In the genomic region with DNA sequence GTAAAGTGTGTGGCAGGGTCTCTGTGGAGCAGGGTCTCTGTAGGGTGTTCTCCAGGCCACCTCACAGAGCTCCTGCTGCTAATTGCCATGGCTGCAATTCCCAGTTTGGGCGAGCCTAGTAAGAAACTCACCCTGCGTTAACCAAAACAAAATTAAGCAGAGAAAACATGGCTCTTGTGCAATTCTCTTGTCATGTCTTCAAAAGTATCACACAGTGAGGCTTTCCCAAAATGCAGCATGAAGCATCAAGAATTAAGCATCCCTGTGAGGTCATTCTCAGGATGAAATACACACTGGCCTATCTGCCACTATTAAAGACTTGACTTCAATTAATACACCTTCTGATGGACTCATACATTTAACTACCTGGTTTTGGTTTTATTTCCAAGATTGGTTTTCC, we compare ENCODE assay signal across 17 cellular contexts.
DNase-seq lines count a peak whose midpoint lies in the region; ATAC-seq, FAIRE-seq and TF ChIP-seq lines count a peak whose summit lies in the region.
"Had no signal": no experiment of that assay in that cellular context is flagged by ENCODE, and none has a peak within 500 bp of the region (broad histone marks: within the 10 kb centered on the region; RNA-seq: fewer than 3 reads in every experiment).

No MANE protein-coding gene starts in this region.

- H3K9me1 ChIP-seq in K562 (ENCODE audit: control insufficient read depth, insufficient read depth, low read length), result no peaks in the 10 kb centered on the region

- no peak for ATAC-seq in K562
- peak; percentile 67 for ATAC-seq in gastroesophageal sphincter
- ATAC-seq in gastrocnemius medialis, result peak in 1 of 2 donors; percentile 26
- no peak for ATAC-seq in GM19351 (IDR thresholded peaks at IDR 0.05; ENCODE audit: unreplicated experiment)
- no peak for ATAC-seq in HG03097 (IDR thresholded peaks at IDR 0.05; ENCODE audit: low FRiP score, unreplicated experiment)

- intact Hi-C loops in K562 (cut with micrococcal nuclease) (no loop called here), gastrocnemius medialis (cut with DNase I; ENCODE audit: low total_unique reads) (no loop called here), MCF 10A (cut with micrococcal nuclease) (no loop called here)

- TF ChIP-seq EP300 in K562 (IDR thresholded peaks at IDR 0.05; ENCODE audit: low read length) (no peak), gastroesophageal sphincter (IDR thresholded peaks at IDR 0.05) (no peak)

- TF ChIP-seq CTCF in K562 (IDR thresholded peaks at IDR 0.05 in 2 of 3, conservative IDR thresholded peaks at IDR 0.05 in 1 of 3; ENCODE audit: insufficient read depth in 2 of 3, low read depth in 1 of 3, low read length in 3 of 3) (no peak), gastroesophageal sphincter (IDR thresholded peaks at IDR 0.05) (no peak), gastrocnemius medialis (IDR thresholded peaks at IDR 0.05 in 4 of 5, conservative IDR thresholded peaks at IDR 0.05 in 1 of 5) (no peak), MCF 10A (IDR thresholded peaks at IDR 0.05; ENCODE audit: unreplicated experiment) (no peak)

- H3K4me1 Mint-ChIP-seq in MCF 10A (ENCODE audit: insufficient read depth, unreplicated experiment), result no peaks in the 10 kb centered on the region
- H3K4me1 Mint-ChIP-seq: CD4-positive, alpha-beta memory T cell had no signal

- no peaks in the 10 kb centered on the region for H3K27me3 Mint-ChIP-seq in MCF 10A (ENCODE audit: insufficient read depth, unreplicated experiment)

- H3K4me2 ChIP-seq in GM23248 (ENCODE audit: unreplicated experiment) (no peak overlapping the region), K562 (ENCODE audit: insufficient read depth, low read length) (no peak overlapping the region)
- H3K4me2 ChIP-seq: BLaER1 had no signal

- no peak for TF ChIP-seq RAD21 in K562 (CRISPR knock-in tag; conservative IDR thresholded peaks at IDR 0.05 in 1 of 2, IDR thresholded peaks at IDR 0.05 in 1 of 2)

- TF ChIP-seq POLR2A in K562 (conservative IDR thresholded peaks at IDR 0.05) (no peak), gastroesophageal sphincter (IDR thresholded peaks at IDR 0.05) (no peak), gastrocnemius medialis (IDR thresholded peaks at IDR 0.05) (no peak)

- no peaks in the 10 kb centered on the region for H3K9me3 Mint-ChIP-seq in MCF 10A (ENCODE audit: unreplicated experiment)
- H3K9me3 Mint-ChIP-seq: CD4-positive, alpha-beta memory T cell; H9 had no signal

- H3K4me1 ChIP-seq in GM23248 (ENCODE audit: insufficient read depth) (peaks cover 40% of the 10 kb centered on the region), K562 (replicated peaks in 1 of 2; ENCODE audit: control insufficient read depth in 2 of 2, insufficient read depth in 2 of 2, low read length in 2 of 2) (peaks cover 3 to 4% of the 10 kb centered on the region in 2 experiments; a peak in 3 of 5 replicates), gastroesophageal sphincter (peaks cover 4 to 80% (median 6%) of the 10 kb centered on the region in 3 donors), gastrocnemius medialis (peaks cover 62 to 78% of the 10 kb centered on the region in 2 donors)

- no peak overlapping the region for H3K4me3 Mint-ChIP-seq in MCF 10A (ENCODE audit: unreplicated experiment)
- H3K4me3 Mint-ChIP-seq: CD14-positive monocyte; CD4-positive, alpha-beta memory T cell; H9 had no signal

- no peaks in the 10 kb centered on the region for H3K36me3 ChIP-seq in GM23248 (ENCODE audit: low read depth)
- no peaks in the 10 kb centered on the region for H3K36me3 ChIP-seq in K562 (ENCODE audit: control insufficient read depth, insufficient read depth, low read length)
- no peaks in the 10 kb centered on the region for H3K36me3 ChIP-seq in gastroesophageal sphincter
- no peaks in the 10 kb centered on the region for H3K36me3 ChIP-seq in gastrocnemius medialis
- H3K36me3 ChIP-seq: BLaER1 had no signal

- CTCF ChIA-PET in K562 (lab: Yijun Ruan, JAX; ENCODE audit: low intra/inter-chr PET ratio) (interaction anchor here (0.7 kb wide), 1 partner anchor 224 kb away, joined by 3 read pairs; no protein-coding TSS in a partner anchor), MCF 10A (lab: Yijun Ruan, JAX) (no interaction called here)

- no peak overlapping the region for H2AFZ ChIP-seq in GM23248
- H2AFZ ChIP-seq in K562 (ENCODE audit: low read depth, low read length), result no peak overlapping the region

- H3K27ac Mint-ChIP-seq in MCF 10A (ENCODE audit: low read depth, unreplicated experiment), result no peak overlapping the region
- H3K27ac Mint-ChIP-seq: CD4-positive, alpha-beta memory T cell had no signal

- H3K4me3 ChIP-seq in GM23248 (no peak overlapping the region), K562 (no peak overlapping the region), gastroesophageal sphincter (no peak overlapping the region), gastrocnemius medialis (no peak overlapping the region)
- H3K4me3 ChIP-seq: BLaER1 had no signal

- H4K20me1 ChIP-seq in GM23248 (ENCODE audit: insufficient read depth), result no peaks in the 10 kb centered on the region
- H4K20me1 ChIP-seq in K562 (replicated peaks; ENCODE audit: control insufficient read depth, insufficient read depth, low read length), result no peaks in the 10 kb centered on the region
- H4K20me1 ChIP-seq: BLaER1 had no signal

- no peaks in the 10 kb centered on the region for H3K9me2 ChIP-seq in GM23248 (ENCODE audit: insufficient read depth)

- BruUV-seq in K562 (replicated peaks; lab: Mats Ljungman, UMichigan), result no TSS peak
- BruUV-seq in MCF 10A (replicated peaks; lab: Mats Ljungman, UMichigan), result no TSS peak

- no peak for FAIRE-seq in K562 (lab: Jason Lieb, UNC)
- FAIRE-seq: H1 had no signal

- in situ Hi-C loops in GM23248 (cut with MboI), result no loop called here
- in situ Hi-C loops in K562 (cut with MboI), result no loop called here
- in situ Hi-C loops in gastrocnemius medialis (cut with MboI; ENCODE audit: low sequenced_read_pairs in 4 of 4), result no loop called here

- WGBS in GM23248 (ENCODE audit: low coverage in 1 of 2, low lambda C conversion rate in 2 of 2, missing lambda C conversion rate in 2 of 2), 2 experiments, result 28 to 30% methylated on average over 2 of the region's 2 CpGs
- WGBS in K562 (ENCODE audit: insufficient coverage, low coverage, missing lambda C conversion rate), result 81% methylated on average over 2 of the region's 2 CpGs
- 60 to 86% methylated on average over 1 to 2 of the region's 2 CpGs for WGBS in gastroesophageal sphincter (ENCODE audit: low coverage in 1 of 2), 2 donors

- H3K36me3 Mint-ChIP-seq in MCF 10A (ENCODE audit: insufficient read depth, unreplicated experiment), result no peaks in the 10 kb centered on the region
- H3K36me3 Mint-ChIP-seq: CD4-positive, alpha-beta memory T cell had no signal

- no peak overlapping the region for H3K9ac ChIP-seq in GM23248
- H3K9ac ChIP-seq in K562 (ENCODE audit: insufficient read depth in 1 of 2, low read depth in 2 of 2, low read length in 2 of 2), result peak overlapping the region in 1 of 2 experiments; percentile 57; a peak in 1 of 4 replicates
- H3K9ac ChIP-seq: BLaER1 had no signal

- no peaks in the 10 kb centered on the region for H3K27me3 ChIP-seq in GM23248 (replicated peaks; ENCODE audit: insufficient read depth)
- H3K27me3 ChIP-seq in K562 (ENCODE audit: control insufficient read depth in 2 of 2, insufficient read depth in 2 of 2, low read length in 2 of 2), result no peaks in the 10 kb centered on the region
- H3K27me3 ChIP-seq in gastroesophageal sphincter, result no peaks in the 10 kb centered on the region
- no peaks in the 10 kb centered on the region for H3K27me3 ChIP-seq in gastrocnemius medialis
- H3K27me3 ChIP-seq: BLaER1 had no signal

- peaks cover 97% of the 10 kb centered on the region for H3K79me2 ChIP-seq in GM23248 (ENCODE audit: insufficient read depth)
- H3K79me2 ChIP-seq in K562 (ENCODE audit: control insufficient read depth, insufficient read depth, low read length), result peaks cover 53% of the 10 kb centered on the region

- H3F3A ChIP-seq in GM23248 (ENCODE audit: insufficient read depth), result no peaks in the 10 kb centered on the region

- no peak overlapping the region for H3K27ac ChIP-seq in GM23248
- H3K27ac ChIP-seq in K562 (ENCODE audit: extremely low read depth, low read depth, low read length), result no peak overlapping the region
- H3K27ac ChIP-seq in gastroesophageal sphincter, result peak overlapping the region in 1 of 4 donors; percentile 33
- peak overlapping the region in 3 of 4 donors; percentile 7 to 46 (median 31) for H3K27ac ChIP-seq in gastrocnemius medialis
- H3K27ac ChIP-seq: BLaER1 had no signal

- H3K9me3 ChIP-seq in GM23248 (ENCODE audit: low read depth), result no peaks in the 10 kb centered on the region
- H3K9me3 ChIP-seq in K562 (replicated peaks; ENCODE audit: control insufficient read depth, insufficient read depth, low read depth, low read length), result no peaks in the 10 kb centered on the region
- no peaks in the 10 kb centered on the region for H3K9me3 ChIP-seq in gastroesophageal sphincter
- no peaks in the 10 kb centered on the region for H3K9me3 ChIP-seq in gastrocnemius medialis
- H3K9me3 ChIP-seq: BLaER1 had no signal

- POLR2A ChIA-PET in K562 (lab: Yijun Ruan, JAX), result interaction anchor here (0.6 to 1.7 kb wide), 4 partner anchors 11 to 70 kb away, joined by 3 to 6 read pairs (median 4); no protein-coding TSS in a partner anchor
- POLR2A ChIA-PET in MCF 10A (lab: Yijun Ruan, JAX), result interaction anchor here (1.2 kb wide), 2 partner anchors 176 to 207 kb away, joined by 3 to 5 read pairs; a partner anchor contains a TSS

- peak; percentile 52 for DNase-seq in GM23248
- no peak for DNase-seq in K562 (ENCODE audit: extremely low read depth in 1 of 4, low spot score in 3 of 4)
- no peak for DNase-seq in gastrocnemius medialis
- no peak for DNase-seq in MCF 10A (ENCODE audit: unreplicated experiment)
- no peak for DNase-seq in NK-92 treated with Interleukin-12 subunit alpha and Interleukin-12 subunit beta, amount 100 ng/mL, for 24 hours (lab: John Stamatoyannopoulos, UW)
- DNase-seq: ACHN; CD4-positive, alpha-beta memory T cell; DMS153; DMS79; GF-D8; H9 had no signal

TF ChIP-seq in K562, 482 proteins besides CTCF, POLR2A, EP300 and RAD21:
- TF ChIP-seq, protein P1, sequence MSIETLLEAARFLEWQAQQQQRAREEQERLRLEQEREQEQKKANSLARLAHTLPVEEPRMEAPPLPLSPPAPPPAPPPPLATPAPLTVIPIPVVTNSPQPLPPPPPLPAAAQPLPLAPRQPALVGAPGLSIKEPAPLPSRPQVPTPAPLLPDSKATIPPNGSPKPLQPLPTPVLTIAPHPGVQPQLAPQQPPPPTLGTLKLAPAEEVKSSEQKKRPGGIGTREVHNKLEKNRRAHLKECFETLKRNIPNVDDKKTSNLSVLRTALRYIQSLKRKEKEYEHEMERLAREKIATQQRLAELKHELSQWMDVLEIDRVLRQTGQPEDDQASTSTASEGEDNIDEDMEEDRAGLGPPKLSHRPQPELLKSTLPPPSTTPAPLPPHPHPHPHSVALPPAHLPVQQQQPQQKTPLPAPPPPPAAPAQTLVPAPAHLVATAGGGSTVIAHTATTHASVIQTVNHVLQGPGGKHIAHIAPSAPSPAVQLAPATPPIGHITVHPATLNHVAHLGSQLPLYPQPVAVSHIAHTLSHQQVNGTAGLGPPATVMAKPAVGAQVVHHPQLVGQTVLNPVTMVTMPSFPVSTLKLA (conservative IDR thresholded peaks at IDR 0.05), result no peak
- peak; percentile 25; the same call in 1 of the 2 replicates for TF ChIP-seq CEBPB (tag; IDR thresholded peaks at IDR 0.05)
- TF ChIP-seq TEAD2 (tag; IDR thresholded peaks at IDR 0.05), result no peak

Comparison
In these comparisons a context has a peak if more than half of its experiments do, and no peak if none do; other contexts are left out.
1. H3K27ac ChIP-seq: peak in gastrocnemius medialis (3 of 4); none in GM23248 (single experiment) and K562 (single experiment).